ENCODE assay signal across 8 cellular contexts in the genomic region with DNA sequence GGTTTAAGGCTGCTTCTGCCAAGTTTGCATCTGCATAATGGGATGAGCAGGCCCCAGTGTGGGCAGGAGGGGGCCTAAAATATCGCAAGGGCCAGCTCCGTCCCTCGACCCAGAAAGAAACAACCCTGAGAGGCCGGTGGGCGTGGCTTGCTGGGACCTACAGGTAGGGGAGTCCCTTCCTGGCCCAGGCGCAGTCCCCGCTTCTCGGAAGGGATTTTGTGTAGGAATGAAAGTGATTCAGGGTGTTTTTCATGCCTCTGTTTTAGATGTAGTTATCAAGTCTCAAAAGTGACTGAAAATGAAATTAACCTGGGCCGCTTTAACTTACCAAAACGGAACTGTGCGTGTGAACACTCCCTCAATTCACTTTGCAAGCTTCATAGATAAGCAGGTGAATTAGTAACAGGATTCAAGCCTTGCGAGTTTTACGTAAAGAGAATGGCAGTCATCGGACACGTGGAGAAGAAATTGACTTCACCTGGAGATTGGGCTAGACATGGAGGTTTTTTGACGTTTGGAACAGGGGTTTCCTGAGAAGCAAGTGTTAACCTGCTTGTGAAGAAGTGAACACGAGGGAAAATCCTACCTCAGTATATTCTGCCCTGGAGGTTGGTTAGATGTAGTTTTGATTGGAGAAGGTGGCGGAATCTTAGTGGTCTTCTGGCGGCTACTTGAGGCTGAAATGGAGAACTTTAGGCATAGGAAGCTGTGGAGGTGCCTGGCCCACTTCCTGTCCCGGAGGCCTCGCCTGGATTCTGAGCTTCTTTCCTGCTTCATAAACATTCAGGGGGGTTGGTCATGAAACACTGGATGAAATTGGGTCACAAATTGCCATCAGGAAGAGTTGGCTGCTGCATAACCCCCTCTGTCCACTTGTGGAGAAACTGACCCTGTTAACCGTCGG. TPM values are rescaled to one million over a fixed set of nuclear protein-coding genes. Genes with fewer than 3 reads are reported as not detected.
DNase-seq lines count a peak whose midpoint lies in the region; ATAC-seq and TF ChIP-seq lines count a peak whose summit lies in the region.

No MANE protein-coding gene starts in this region.

- ATAC-seq in HG03342 (IDR thresholded peaks at IDR 0.05; ENCODE audit: unreplicated experiment) = peak; percentile 40
- peak; percentile 26 to 42 (median 38) for ATAC-seq in right lobe of liver

- WGBS in mammary epithelial cell (ENCODE audit: low coverage, missing lambda C conversion rate) = 12% methylated on average over 20 of the region's 23 CpGs
- WGBS in right lobe of liver (ENCODE audit: insufficient coverage, low coverage, low lambda C conversion rate, missing lambda C conversion rate) = 33% methylated on average over 21 of the region's 23 CpGs

- H2AFZ ChIP-seq in mammary epithelial cell (ENCODE audit: low read depth, low read length) = peak overlapping the region; percentile 63

- no peak for TF ChIP-seq POLR2A in right lobe of liver (IDR thresholded peaks at IDR 0.05)

- H3K36me3 ChIP-seq in mammary epithelial cell (ENCODE audit: insufficient read depth, low read length) (no peaks in the 10 kb centered on the region), right lobe of liver (no peaks in the 10 kb centered on the region)

- peak overlapping the region; percentile 58 to 90 (median 83) for H3K4me3 ChIP-seq in mammary epithelial cell (replicated peaks in 1 of 3; ENCODE audit: insufficient read depth in 1 of 3, low read depth in 2 of 3, low read length in 3 of 3)
- peak overlapping the region; percentile 69 to 81 (median 72) for H3K4me3 ChIP-seq in right lobe of liver

- in situ Hi-C loops in mammary epithelial cell (cut with MboI; ENCODE audit: low sequenced_read_pairs in 2 of 2) = loop anchor here in 1 of 2 donors (25.0 kb wide), 1 partner anchor 159 kb away; no protein-coding TSS in a partner anchor

- TF ChIP-seq CTCF in mammary epithelial cell (conservative IDR thresholded peaks at IDR 0.05 in 1 of 2, IDR thresholded peaks at IDR 0.05 in 1 of 2; ENCODE audit: extremely low read depth in 1 of 2, insufficient read depth in 1 of 2, low read depth in 1 of 2, low read length in 2 of 2) = no peak
- TF ChIP-seq CTCF in right lobe of liver (IDR thresholded peaks at IDR 0.05) = no peak

- peaks cover 33% of the 10 kb centered on the region for H3K4me1 ChIP-seq in mammary epithelial cell (ENCODE audit: insufficient read depth, low read length)
- H3K4me1 ChIP-seq in right lobe of liver = peaks cover 0 to 9% (median 0%) of the 10 kb centered on the region in 4 donors

- no peaks in the 10 kb centered on the region for H4K20me1 ChIP-seq in mammary epithelial cell (ENCODE audit: insufficient read depth, low read length)

- H3K27me3 ChIP-seq in mammary epithelial cell (ENCODE audit: insufficient read depth, low read length) (no peaks in the 10 kb centered on the region), right lobe of liver (no peaks in the 10 kb centered on the region)

- peaks cover 66% of the 10 kb centered on the region for H3K79me2 ChIP-seq in mammary epithelial cell (ENCODE audit: insufficient read depth, low read length)

- H3K4me2 ChIP-seq in mammary epithelial cell (ENCODE audit: insufficient read depth, low read depth, low read length) = peak overlapping the region; percentile 73

- DNase-seq in NOMO-1 treated with DMSO at 0.1 percent for 48 hours (lab: John Stamatoyannopoulos, UW; ENCODE audit: unreplicated experiment) = peak; percentile 43
- DNase-seq in NOMO-1 treated with dmso at 0.1 percent for 144 hours (lab: John Stamatoyannopoulos, UW; ENCODE audit: unreplicated experiment) = no peak
- DNase-seq in UCSD-AML1 (lab: John Stamatoyannopoulos, UW; ENCODE audit: unreplicated experiment) = peak; percentile 28
- DNase-seq in mammary epithelial cell = peak; percentile 63
- DNase-seq in right lobe of liver = peak; percentile 69 to 78 (median 75)
- DNase-seq in stimulated activated CD8-positive, alpha-beta memory T cell treated with anti-CD3 and anti-CD28 coated beads, Interleukin-12 subunit alpha, Interleukin-12 subunit beta, amount 100 ng/mL, for 1 hour (ENCODE audit: low read depth) = peak; percentile 66
- DNase-seq in hippocampal formation (lab: John Stamatoyannopoulos, UW) = no peak

- BruUV-seq in mammary epithelial cell (replicated peaks; lab: Mats Ljungman, UMichigan) = no TSS peak

- dilution Hi-C loops in mammary epithelial cell (cut with HindIII; ENCODE audit: low sequenced_read_pairs) = no loop called here

- H3K27ac ChIP-seq in mammary epithelial cell (ENCODE audit: insufficient read depth, low read depth, low read length) (peak overlapping the region; percentile 68), right lobe of liver (peak overlapping the region in 2 of 3 donors; percentile 76 to 84)

- intact Hi-C loops in mammary epithelial cell (cut with micrococcal nuclease) (loop anchor here (1.0 kb wide), 1 partner anchor 170 kb away; no protein-coding TSS in a partner anchor), right lobe of liver (cut with DNase I) (no loop called here)

- no peaks in the 10 kb centered on the region for H3K9me3 ChIP-seq in mammary epithelial cell (replicated peaks; ENCODE audit: insufficient read depth, low read length)
- H3K9me3 ChIP-seq in right lobe of liver = no peaks in the 10 kb centered on the region

- H3K9ac ChIP-seq in mammary epithelial cell (ENCODE audit: insufficient read depth, low read length) = peak overlapping the region; percentile 87

- CTCF ChIA-PET in mammary epithelial cell (lab: Charles Lee; ENCODE audit: low non-redundant PET) = interaction anchor here (0.6 kb wide), 1 partner anchor 52 kb away, joined by 3 read pairs; no protein-coding TSS in a partner anchor

RNA-seq across cellular contexts. Expression of gene NCK2, which starts 1.7 kb away (rescaled TPM):
- total RNA-seq in mammary epithelial cell (10 to 100 TPM; 49.2 to 73.2 TPM), right lobe of liver (10 to 100 TPM in 1 of 6 experiments, 1 to 10 TPM in 5; 4.8 to 11.7 (median 7.1) TPM)
- 48.1 TPM for polyA plus RNA-seq in mammary epithelial cell
- 58.0 TPM for polyA minus RNA-seq in mammary epithelial cell

Comparison
In these comparisons a context has a peak if more than half of its experiments do, and no peak if none do; other contexts are left out.
1. DNase-seq: peak in NOMO-1 treated with DMSO at 0.1 percent for 48 hours (single experiment), UCSD-AML1 (single experiment), mammary epithelial cell (single experiment), right lobe of liver (3 of 3) and stimulated activated CD8-positive, alpha-beta memory T cell treated with anti-CD3 and anti-CD28 coated beads, Interleukin-12 subunit alpha, Interleukin-12 subunit beta, amount 100 ng/mL, for 1 hour (single experiment); none in NOMO-1 treated with dmso at 0.1 percent for 144 hours (single experiment) and hippocampal formation (0 of 2).